11 cellular contexts compared by ENCODE assay signal in genomic region chr1:53362851-53363642, GRCh38. TPM values are rescaled to one million over a fixed set of nuclear protein-coding genes. Genes with fewer than 3 reads are reported as not detected.
DNase-seq lines count a peak whose midpoint lies in the region; TF ChIP-seq lines count a peak whose summit lies in the region.
"Had no signal": no experiment of that assay in that cellular context is flagged by ENCODE, and none has a peak within 500 bp of the region (broad histone marks: within the 10 kb centered on the region; RNA-seq: fewer than 3 reads in every experiment).

No MANE protein-coding gene starts in this region.

- peak; percentile 23 for TF ChIP-seq CTCF in GM12865 (IDR thresholded peaks at IDR 0.05; ENCODE audit: insufficient read depth, low read depth, low read length, missing control alignments)

- DNase-seq in GM12865 (ENCODE audit: low read depth) (peak; percentile 44), mesenteric fat pad (ENCODE audit: low spot score) (peak; percentile 78), cerebellar cortex (ENCODE audit: low spot score) (no peak), GDM1 (lab: John Stamatoyannopoulos, UW) (no peak), DMS114 treated with DMSO at 0.1 percent for 48 hours (lab: John Stamatoyannopoulos, UW; ENCODE audit: unreplicated experiment) (no peak)
- DNase-seq in Jurkat, Clone E6-1 (ENCODE audit: low read depth, low spot score), result peak; percentile 55
- peak; percentile 46 for DNase-seq in activated CD8-positive, alpha-beta memory T cell treated with anti-CD3 and anti-CD28 coated beads for 24 hours
- DNase-seq in stimulated activated CD4-positive, alpha-beta T cell treated with anti-CD3 and anti-CD28 coated beads, Interleukin-4, amount 100 ng/mL, for 1 hour, result no peak
- DNase-seq: HCEC 1CT, NCI-H2227 treated with DMSO at 0.1 percent for 48 hours had no signal

- H3K4me3 ChIP-seq in GM12865 (ENCODE audit: low read depth, low read length), result no peak overlapping the region
- H3K4me3 ChIP-seq in Jurkat, Clone E6-1 (ENCODE audit: low read length), result no peak overlapping the region
- H3K4me3 ChIP-seq: breast epithelium had no signal

RNA-seq across cellular contexts. Expression of gene LRP8, which starts 35.2 kb away (rescaled TPM):
- 57.0 TPM for polyA plus RNA-seq in Jurkat, Clone E6-1 (2012; ENCODE audit: insufficient read depth, insufficient read length)
- 9.9 TPM for total RNA-seq in mesenteric fat pad

Comparison
In these comparisons a context has a peak if more than half of its experiments do, and no peak if none do; other contexts are left out.
1. DNase-seq: peak in GM12865 (single experiment), Jurkat, Clone E6-1 (single experiment), activated CD8-positive, alpha-beta memory T cell treated with anti-CD3 and anti-CD28 coated beads for 24 hours (single experiment) and mesenteric fat pad (single experiment); none in cerebellar cortex (single experiment), GDM1 (single experiment), stimulated activated CD4-positive, alpha-beta T cell treated with anti-CD3 and anti-CD28 coated beads, Interleukin-4, amount 100 ng/mL, for 1 hour (single experiment) and DMS114 treated with DMSO at 0.1 percent for 48 hours (single experiment).